ENCODE assay signal across 10 cellular contexts in the genomic region with DNA sequence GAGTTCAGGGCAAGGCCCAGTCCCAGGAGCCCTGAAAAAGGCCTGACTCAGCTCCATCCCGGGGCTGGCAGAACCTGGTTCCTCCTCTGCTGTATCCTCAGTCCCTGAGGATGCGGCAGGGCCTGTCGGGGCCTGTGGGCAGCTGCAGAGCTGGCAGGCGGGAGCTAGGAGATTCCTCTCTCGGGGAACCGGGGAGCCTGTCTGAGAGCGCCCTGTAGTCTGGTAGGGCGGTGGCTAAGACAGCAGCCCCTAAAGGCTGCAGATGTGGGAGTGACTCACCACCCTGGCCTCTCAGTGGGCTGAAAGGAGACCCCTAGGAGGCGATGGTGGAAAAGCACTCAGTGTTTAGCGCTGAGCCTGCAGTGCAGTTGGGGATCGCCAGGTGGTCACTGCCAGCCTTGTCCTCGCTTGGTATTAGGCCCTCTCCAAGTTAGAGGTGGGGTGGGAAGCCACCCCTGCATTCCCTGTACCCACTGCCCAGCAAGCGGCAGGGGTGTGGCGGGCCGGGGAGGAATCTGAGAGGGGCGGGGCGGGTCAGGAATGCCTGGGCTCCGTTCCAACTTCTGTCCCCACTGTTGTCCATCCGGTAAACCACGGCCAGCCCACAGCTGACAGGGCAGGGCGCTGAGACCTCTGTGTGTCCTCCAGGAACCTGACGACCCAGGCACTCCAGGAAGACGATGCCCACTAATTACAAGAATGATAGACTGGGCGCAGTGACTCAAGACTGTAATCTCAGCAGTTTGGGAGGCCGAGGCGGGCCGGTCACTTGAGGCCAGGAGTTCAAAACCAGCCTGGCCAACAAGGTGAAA. TPM values are rescaled to one million over a fixed set of nuclear protein-coding genes. Genes with fewer than 3 reads are reported as not detected.
DNase-seq lines count a peak whose midpoint lies in the region; ATAC-seq, FAIRE-seq and TF ChIP-seq lines count a peak whose summit lies in the region.
"Had no signal": no experiment of that assay in that cellular context is flagged by ENCODE, and none has a peak within 500 bp of the region (broad histone marks: within the 10 kb centered on the region; RNA-seq: fewer than 3 reads in every experiment).

No MANE protein-coding gene starts in this region.

- no peak overlapping the region for H3K4me2 ChIP-seq in GM23248 (ENCODE audit: unreplicated experiment)

- DNase-seq in ELF-1 (ENCODE audit: low read depth, low spot score), result peak; percentile 89
- DNase-seq in RCC 7860 (ENCODE audit: low spot score), result peak; percentile 96
- peak; percentile 90 to 96 for DNase-seq in foreskin keratinocyte
- DNase-seq in pancreas, result peak; percentile 31 to 85 (median 65)
- DNase-seq in GM23248, result no peak
- no peak for DNase-seq in NCI-H446 (lab: John Stamatoyannopoulos, UW)
- no peak for DNase-seq in NCI-H1048 (lab: John Stamatoyannopoulos, UW)
- no peak for DNase-seq in NK-92 treated with Interleukin-12 subunit alpha and Interleukin-12 subunit beta, amount 100 ng/mL, for 24 hours (lab: John Stamatoyannopoulos, UW)
- DNase-seq: right lobe of liver had no signal

- intact Hi-C loops in pancreas (cut with DNase I), result loop anchor here in 1 of 3 donors (10.0 kb wide), 1 partner anchor 97 kb away; no protein-coding TSS in a partner anchor

- TF ChIP-seq CTCF in foreskin keratinocyte (conservative IDR thresholded peaks at IDR 0.05) (peak; percentile 67), pancreas (IDR thresholded peaks at IDR 0.05) (no peak)

- no peak overlapping the region for H2AFZ ChIP-seq in GM23248

- H3K79me2 ChIP-seq in GM23248 (ENCODE audit: insufficient read depth), result no peaks in the 10 kb centered on the region

- H3K9me3 ChIP-seq in pancreas (no peaks in the 10 kb centered on the region), GM23248 (ENCODE audit: low read depth) (no peaks in the 10 kb centered on the region)
- H3K9me3 ChIP-seq: right lobe of liver had no signal

- H3F3A ChIP-seq in GM23248 (ENCODE audit: insufficient read depth), result no peaks in the 10 kb centered on the region

- H3K9me2 ChIP-seq in GM23248 (ENCODE audit: insufficient read depth), result no peaks in the 10 kb centered on the region

- H3K27me3 ChIP-seq in foreskin keratinocyte (no peaks in the 10 kb centered on the region), pancreas (no peaks in the 10 kb centered on the region), GM23248 (replicated peaks; ENCODE audit: insufficient read depth) (peaks cover 13% of the 10 kb centered on the region; the same call in 1 of the 2 replicates)
- H3K27me3 ChIP-seq: right lobe of liver had no signal

- FAIRE-seq in RCC 7860 (lab: Jason Lieb, UNC) (peak; percentile 80), pancreas (lab: Jason Lieb, UNC) (no peak)
- FAIRE-seq: GM12878 had no signal

- H3K4me1 ChIP-seq in foreskin keratinocyte (peaks cover 6% of the 10 kb centered on the region), pancreas (no peaks in the 10 kb centered on the region), GM23248 (ENCODE audit: insufficient read depth) (no peaks in the 10 kb centered on the region)
- H3K4me1 ChIP-seq: right lobe of liver had no signal

- 63 to 69% methylated on average over 25 to 27 of the region's 27 CpGs for WGBS in pancreas, 2 donors
- WGBS in GM23248 (ENCODE audit: low coverage in 1 of 2, low lambda C conversion rate in 2 of 2, missing lambda C conversion rate in 2 of 2), 2 experiments, result 54 to 55% methylated on average over 24 to 27 of the region's 27 CpGs

- H3K27ac ChIP-seq in foreskin keratinocyte, result peak overlapping the region; percentile 57
- H3K27ac ChIP-seq in pancreas, result peak overlapping the region in 3 of 4 donors; percentile 36 to 62 (median 48)
- no peak overlapping the region for H3K27ac ChIP-seq in GM23248
- H3K27ac ChIP-seq: right lobe of liver had no signal

- H4K20me1 ChIP-seq in GM23248 (ENCODE audit: insufficient read depth), result no peaks in the 10 kb centered on the region

- H3K36me3 ChIP-seq in pancreas (no peaks in the 10 kb centered on the region), GM23248 (ENCODE audit: low read depth) (no peaks in the 10 kb centered on the region)
- H3K36me3 ChIP-seq: right lobe of liver had no signal

- no peak overlapping the region for H3K9ac ChIP-seq in GM23248

- in situ Hi-C loops in GM23248 (cut with MboI), result loop anchor here (25.0 kb wide), 1 partner anchor 405 kb away; the partner anchor contains the start of gene HAS3

- no peak overlapping the region for H3K4me3 ChIP-seq in pancreas
- no peak overlapping the region for H3K4me3 ChIP-seq in GM23248
- H3K4me3 ChIP-seq: GM12878, right lobe of liver had no signal

- ATAC-seq in foreskin keratinocyte (peak; percentile 95), pancreas (peak; percentile 20 to 55 (median 28))
- ATAC-seq: GM12878 had no signal

RNA-seq across cellular contexts. Expression of gene CDH1, which starts 29.5 kb away (rescaled TPM):
- total RNA-seq in foreskin keratinocyte (210 and 216 TPM in 2 replicates), pancreas (100 to 1,000 TPM; 119 to 258 (median 162) TPM)
- polyA plus RNA-seq in foreskin keratinocyte (73.4 and 89.6 TPM in 2 replicates), pancreas (10 to 100 TPM; 52.8 to 78.8 TPM), GM23248 (2016; fragmentation: Nextera tagmentation; extraction: Ambion mirVana) (0.04 TPM in 2 replicates)
- total RNA-seq in GM23248 (2014; rRNA removed; shearing (Covaris generic)), result not detected in 2 replicates

Comparison
In these comparisons a context has a peak if more than half of its experiments do, and no peak if none do; other contexts are left out.
1. DNase-seq: peak in ELF-1 (single experiment), RCC 7860 (single experiment), foreskin keratinocyte (2 of 2) and pancreas (6 of 6); none in GM23248 (single experiment), NCI-H446 (0 of 2), NCI-H1048 (single experiment) and NK-92 treated with Interleukin-12 subunit alpha and Interleukin-12 subunit beta, amount 100 ng/mL, for 24 hours (single experiment).
2. RNA of gene CDH1, which starts 29.5 kb away (total RNA-seq): 210 to 216 TPM in foreskin keratinocyte and 119 to 258 TPM in pancreas; not detected in GM23248; every median in the first group is over 100 times any median in the second.